21 cellular contexts compared by ENCODE assay signal in the genomic region with DNA sequence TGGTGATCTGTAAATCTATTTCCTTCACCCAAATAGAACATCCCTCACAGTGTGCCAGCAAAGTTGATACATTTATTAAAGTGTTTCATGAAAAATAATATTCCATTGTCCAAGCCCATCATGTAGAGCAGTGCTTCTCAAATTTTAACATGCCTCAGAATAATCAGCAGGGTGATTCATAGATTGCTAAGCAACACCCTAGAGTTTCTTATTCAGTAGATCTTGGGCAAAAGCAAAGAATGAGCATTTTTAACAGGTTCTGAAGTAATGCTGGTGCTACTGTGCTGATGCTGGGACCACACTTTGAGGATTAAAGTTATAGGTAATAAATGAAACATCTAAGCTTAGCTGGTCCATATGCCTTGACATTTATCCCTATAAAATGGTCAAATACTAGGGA.
"Had no signal": no experiment of that assay in that cellular context is flagged by ENCODE, and none has a peak within 500 bp of the region (broad histone marks: within the 10 kb centered on the region; RNA-seq: fewer than 3 reads in every experiment).

No MANE protein-coding gene starts in this region.

- H3K27me3 Mint-ChIP-seq: activated CD4-positive, alpha-beta T cell treated with anti-CD3 and anti-CD28 coated beads, Interleukin-2, amount 10 ng/mL, durations not matched to agents 24 days and 14 days; activated naive CD4-positive, alpha-beta T cell treated with anti-CD3 and anti-CD28 coated beads, Interleukin-2, amount 50 U/mL, for 24 hours; naive thymus-derived CD8-positive, alpha-beta T cell had no signal

- H3K36me3 ChIP-seq: pancreas, stomach, thoracic aorta, upper lobe of right lung had no signal

- H3K36me3 Mint-ChIP-seq: activated naive CD4-positive, alpha-beta T cell treated with anti-CD3 and anti-CD28 coated beads, Interleukin-2, amount 50 U/mL, for 24 hours; immature natural killer cell; naive thymus-derived CD8-positive, alpha-beta T cell; stimulated activated effector memory CD8-positive, alpha-beta T cell treated with anti-CD3 and anti-CD28 coated beads, Interleukin-12 subunit alpha, Interleukin-12 subunit beta, amount 100 ng/mL, for 72 hours had no signal

- H3K27ac ChIP-seq: adrenal gland, pancreas, stomach, thoracic aorta, upper lobe of right lung had no signal

- H3K4me3 Mint-ChIP-seq: activated CD4-positive, alpha-beta T cell treated with anti-CD3 and anti-CD28 coated beads, Interleukin-2, amount 10 ng/mL, durations not matched to agents 24 days and 14 days; activated naive CD4-positive, alpha-beta T cell treated with anti-CD3 and anti-CD28 coated beads, Interleukin-2, amount 50 U/mL, for 24 hours; activated T-cell treated with anti-CD3 and anti-CD28 coated beads, Interleukin-2, amount 50 U/mL, for 72 hours; immature natural killer cell; naive thymus-derived CD8-positive, alpha-beta T cell; stimulated activated effector memory CD8-positive, alpha-beta T cell treated with anti-CD3 and anti-CD28 coated beads, Interleukin-12 subunit alpha, Interleukin-12 subunit beta, amount 100 ng/mL, for 72 hours had no signal

- H3K27ac Mint-ChIP-seq: activated CD4-positive, alpha-beta T cell treated with anti-CD3 and anti-CD28 coated beads, Interleukin-2, amount 10 ng/mL, durations not matched to agents 24 days and 14 days; activated naive CD4-positive, alpha-beta T cell treated with anti-CD3 and anti-CD28 coated beads, Interleukin-2, amount 50 U/mL, for 24 hours; activated T-cell treated with anti-CD3 and anti-CD28 coated beads, Interleukin-2, amount 50 U/mL, for 72 hours; immature natural killer cell; naive thymus-derived CD8-positive, alpha-beta T cell; stimulated activated effector memory CD8-positive, alpha-beta T cell treated with anti-CD3 and anti-CD28 coated beads, Interleukin-12 subunit alpha, Interleukin-12 subunit beta, amount 100 ng/mL, for 72 hours had no signal

- H3K4me3 ChIP-seq: adrenal gland, pancreas, stomach, thoracic aorta, upper lobe of right lung had no signal

- H3K4me1 Mint-ChIP-seq: activated CD4-positive, alpha-beta T cell treated with anti-CD3 and anti-CD28 coated beads, Interleukin-2, amount 10 ng/mL, durations not matched to agents 24 days and 14 days; activated naive CD4-positive, alpha-beta T cell treated with anti-CD3 and anti-CD28 coated beads, Interleukin-2, amount 50 U/mL, for 24 hours; immature natural killer cell; naive thymus-derived CD8-positive, alpha-beta T cell; stimulated activated effector memory CD8-positive, alpha-beta T cell treated with anti-CD3 and anti-CD28 coated beads, Interleukin-12 subunit alpha, Interleukin-12 subunit beta, amount 100 ng/mL, for 72 hours had no signal

- H3K9me3 Mint-ChIP-seq: activated CD4-positive, alpha-beta T cell treated with anti-CD3 and anti-CD28 coated beads, Interleukin-2, amount 10 ng/mL, durations not matched to agents 24 days and 14 days; activated naive CD4-positive, alpha-beta T cell treated with anti-CD3 and anti-CD28 coated beads, Interleukin-2, amount 50 U/mL, for 24 hours; activated T-cell treated with anti-CD3 and anti-CD28 coated beads, Interleukin-2, amount 50 U/mL, for 72 hours had no signal

- ATAC-seq: activated T-cell treated with anti-CD3 and anti-CD28 coated beads, Interleukin-2, amount 50 U/mL, for 72 hours; naive thymus-derived CD8-positive, alpha-beta T cell; pancreas; sciatic nerve; stimulated activated effector memory CD8-positive, alpha-beta T cell treated with anti-CD3 and anti-CD28 coated beads, Interleukin-12 subunit alpha, Interleukin-12 subunit beta, amount 100 ng/mL, for 72 hours; upper lobe of right lung had no signal

- H3K9me3 ChIP-seq: adrenal gland, pancreas, stomach, thoracic aorta, upper lobe of right lung had no signal

- H3K4me1 ChIP-seq: adrenal gland, pancreas, stomach, upper lobe of right lung had no signal

- H3K27me3 ChIP-seq: adrenal gland, pancreas, stomach, upper lobe of right lung had no signal

- DNase-seq: activated CD4-positive, alpha-beta T cell treated with anti-CD3 and anti-CD28 coated beads, Interleukin-2, amount 10 ng/mL, durations not matched to agents 24 days and 14 days; activated CD4-positive, CD25-positive, alpha-beta regulatory T cell; activated CD8-positive, alpha-beta memory T cell treated with anti-CD3 and anti-CD28 coated beads, Interleukin-2, amount 50 U/mL, for 4 hours; activated effector memory CD4-positive, alpha-beta T cell treated with anti-CD3 and anti-CD28 coated beads, Interleukin-2, amount 50 U/mL, for 16 hours; activated T-cell treated with anti-CD3 and anti-CD28 coated beads, Interleukin-2, amount 50 U/mL, for 72 hours; adrenal gland; dermis blood vessel endothelial cell; effector memory CD4-positive, alpha-beta T cell; immature natural killer cell; mesenchymal stem cell; naive thymus-derived CD8-positive, alpha-beta T cell; pancreas; stimulated activated CD4-positive, alpha-beta T cell treated with anti-CD3 and anti-CD28 coated beads, Interleukin-4, amount 100 ng/mL, for 24 hours; stomach; T-helper 1 cell; T-helper 9 cell; upper lobe of right lung had no signal
